11 cellular contexts compared by ENCODE assay signal in genomic region chr2:220504890-220505564, GRCh38.
DNase-seq lines count a peak whose midpoint lies in the region; ATAC-seq and TF ChIP-seq lines count a peak whose summit lies in the region.
"Had no signal": no experiment of that assay in that cellular context is flagged by ENCODE, and none has a peak within 500 bp of the region (broad histone marks: within the 10 kb centered on the region; RNA-seq: fewer than 3 reads in every experiment).

No MANE protein-coding gene starts in this region.

- POLR2A ChIA-PET in AG04450 (lab: Yijun Ruan, JAX), result interaction anchor here (0.6 kb wide), 1 partner anchor 9 kb away, joined by 3 read pairs; no protein-coding TSS in a partner anchor
- POLR2A ChIA-PET in RWPE1 (lab: Yijun Ruan, JAX; ENCODE audit: low non-redundant PET), result no interaction called here

- TF ChIP-seq CTCF in AG04450 (IDR thresholded peaks at IDR 0.05; ENCODE audit: low read depth, low read length) (no peak), RWPE1 (conservative IDR thresholded peaks at IDR 0.05; ENCODE audit: low read depth) (no peak), foreskin keratinocyte (conservative IDR thresholded peaks at IDR 0.05) (no peak)

- peak overlapping the region; percentile 66 for H3K27ac ChIP-seq in AG04450 (ENCODE audit: low read depth, low read length)
- no peak overlapping the region for H3K27ac ChIP-seq in RWPE1
- peak overlapping the region; percentile 7 for H3K27ac ChIP-seq in foreskin keratinocyte

- H3K27me3 ChIP-seq in AG04450 (ENCODE audit: control insufficient read depth, insufficient read depth, low read length) (no peaks in the 10 kb centered on the region), foreskin keratinocyte (no peaks in the 10 kb centered on the region)

- H3K4me1 ChIP-seq in foreskin keratinocyte, result peaks cover 30% of the 10 kb centered on the region

- DNase-seq in AG04450 (ENCODE audit: low read depth, low spot score) (no peak), LHCN-M2 (ENCODE audit: low read depth) (peak; percentile 63), RWPE1 (ENCODE audit: low spot score) (peak; percentile 46), foreskin keratinocyte (peak; percentile 79 to 86), cortex of kidney (lab: John Stamatoyannopoulos, UW) (no peak)
- DNase-seq: activated CD4-positive, alpha-beta T cell treated with anti-CD3 and anti-CD28 coated beads, Interleukin-2, amount 10 ng/mL, durations not matched to agents 24 days and 14 days; central memory CD4-positive, alpha-beta T cell; stimulated activated CD4-positive, alpha-beta T cell treated with anti-CD3 and anti-CD28 coated beads, Interleukin-2, amount 100 ng/mL, for 24 hours had no signal

- H3K4me3 ChIP-seq in AG04450 (ENCODE audit: low read depth, low read length), result no peak overlapping the region

- H3K9me3 ChIP-seq in AG04450 (ENCODE audit: control insufficient read depth, insufficient read depth, low read length), result no peaks in the 10 kb centered on the region

- ATAC-seq in foreskin keratinocyte (peak; percentile 90), HG03439 (IDR thresholded peaks at IDR 0.05; ENCODE audit: unreplicated experiment) (no peak), HG03196 (IDR thresholded peaks at IDR 0.05; ENCODE audit: unreplicated experiment) (no peak), HG03342 (IDR thresholded peaks at IDR 0.05; ENCODE audit: unreplicated experiment) (no peak)

- CTCF ChIA-PET in AG04450 (lab: Charles Lee), result interaction anchor here (0.5 to 1.1 kb wide), 2 partner anchors 16 to 1016 kb away, joined by 3 to 4 read pairs; no protein-coding TSS in a partner anchor
- CTCF ChIA-PET in RWPE1 (lab: Yijun Ruan, JAX), result interaction anchor here (0.5 kb wide), 1 partner anchor 1571 kb away, joined by 3 read pairs; no protein-coding TSS in a partner anchor

Comparison
In these comparisons a context has a peak if more than half of its experiments do, and no peak if none do; other contexts are left out.
1. DNase-seq: peak in LHCN-M2 (single experiment), RWPE1 (single experiment) and foreskin keratinocyte (2 of 2); none in AG04450 (single experiment) and cortex of kidney (single experiment).